Comparison of ENCODE assay signal across 1 cellular context in genomic region chr2:137508739-137509384, GRCh38.
TF ChIP-seq lines count a peak whose summit lies in the region.

No MANE protein-coding gene starts in this region.

TF ChIP-seq in HepG2, 621 proteins besides CTCF, POLR2A, EP300 and RAD21 (continued from another document):
- TF ChIP-seq FOXA1 (IDR thresholded peaks at IDR 0.05) (0 out of 2 replicates have a peak, but pooled peaks have one; percentile 21), FOXA1 (CRISPR knock-in tag; IDR thresholded peaks at IDR 0.05) (no peak), CSRNP1 (CRISPR knock-in tag; IDR thresholded peaks at IDR 0.05) (no peak), BHLHE40 (IDR thresholded peaks at IDR 0.05; ENCODE audit: low read length) (no peak), ZNF747 (CRISPR knock-in tag; IDR thresholded peaks at IDR 0.05; ENCODE audit: borderline replicate concordance) (no peak), ZSCAN12 (CRISPR knock-in tag; IDR thresholded peaks at IDR 0.05) (no peak), SOX5 (CRISPR knock-in tag; IDR thresholded peaks at IDR 0.05; ENCODE audit: borderline replicate concordance) (no peak), ZBTB26 (CRISPR knock-in tag; IDR thresholded peaks at IDR 0.05; ENCODE audit: borderline replicate concordance) (no peak), TBX2 (CRISPR knock-in tag; IDR thresholded peaks at IDR 0.05; ENCODE audit: borderline replicate concordance) (no peak)
- TF ChIP-seq, protein P1, sequence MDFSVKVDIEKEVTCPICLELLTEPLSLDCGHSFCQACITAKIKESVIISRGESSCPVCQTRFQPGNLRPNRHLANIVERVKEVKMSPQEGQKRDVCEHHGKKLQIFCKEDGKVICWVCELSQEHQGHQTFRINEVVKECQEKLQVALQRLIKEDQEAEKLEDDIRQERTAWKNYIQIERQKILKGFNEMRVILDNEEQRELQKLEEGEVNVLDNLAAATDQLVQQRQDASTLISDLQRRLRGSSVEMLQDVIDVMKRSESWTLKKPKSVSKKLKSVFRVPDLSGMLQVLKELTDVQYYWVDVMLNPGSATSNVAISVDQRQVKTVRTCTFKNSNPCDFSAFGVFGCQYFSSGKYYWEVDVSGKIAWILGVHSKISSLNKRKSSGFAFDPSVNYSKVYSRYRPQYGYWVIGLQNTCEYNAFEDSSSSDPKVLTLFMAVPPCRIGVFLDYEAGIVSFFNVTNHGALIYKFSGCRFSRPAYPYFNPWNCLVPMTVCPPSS (IDR thresholded peaks at IDR 0.05) = no peak
- TF ChIP-seq, protein P2, sequence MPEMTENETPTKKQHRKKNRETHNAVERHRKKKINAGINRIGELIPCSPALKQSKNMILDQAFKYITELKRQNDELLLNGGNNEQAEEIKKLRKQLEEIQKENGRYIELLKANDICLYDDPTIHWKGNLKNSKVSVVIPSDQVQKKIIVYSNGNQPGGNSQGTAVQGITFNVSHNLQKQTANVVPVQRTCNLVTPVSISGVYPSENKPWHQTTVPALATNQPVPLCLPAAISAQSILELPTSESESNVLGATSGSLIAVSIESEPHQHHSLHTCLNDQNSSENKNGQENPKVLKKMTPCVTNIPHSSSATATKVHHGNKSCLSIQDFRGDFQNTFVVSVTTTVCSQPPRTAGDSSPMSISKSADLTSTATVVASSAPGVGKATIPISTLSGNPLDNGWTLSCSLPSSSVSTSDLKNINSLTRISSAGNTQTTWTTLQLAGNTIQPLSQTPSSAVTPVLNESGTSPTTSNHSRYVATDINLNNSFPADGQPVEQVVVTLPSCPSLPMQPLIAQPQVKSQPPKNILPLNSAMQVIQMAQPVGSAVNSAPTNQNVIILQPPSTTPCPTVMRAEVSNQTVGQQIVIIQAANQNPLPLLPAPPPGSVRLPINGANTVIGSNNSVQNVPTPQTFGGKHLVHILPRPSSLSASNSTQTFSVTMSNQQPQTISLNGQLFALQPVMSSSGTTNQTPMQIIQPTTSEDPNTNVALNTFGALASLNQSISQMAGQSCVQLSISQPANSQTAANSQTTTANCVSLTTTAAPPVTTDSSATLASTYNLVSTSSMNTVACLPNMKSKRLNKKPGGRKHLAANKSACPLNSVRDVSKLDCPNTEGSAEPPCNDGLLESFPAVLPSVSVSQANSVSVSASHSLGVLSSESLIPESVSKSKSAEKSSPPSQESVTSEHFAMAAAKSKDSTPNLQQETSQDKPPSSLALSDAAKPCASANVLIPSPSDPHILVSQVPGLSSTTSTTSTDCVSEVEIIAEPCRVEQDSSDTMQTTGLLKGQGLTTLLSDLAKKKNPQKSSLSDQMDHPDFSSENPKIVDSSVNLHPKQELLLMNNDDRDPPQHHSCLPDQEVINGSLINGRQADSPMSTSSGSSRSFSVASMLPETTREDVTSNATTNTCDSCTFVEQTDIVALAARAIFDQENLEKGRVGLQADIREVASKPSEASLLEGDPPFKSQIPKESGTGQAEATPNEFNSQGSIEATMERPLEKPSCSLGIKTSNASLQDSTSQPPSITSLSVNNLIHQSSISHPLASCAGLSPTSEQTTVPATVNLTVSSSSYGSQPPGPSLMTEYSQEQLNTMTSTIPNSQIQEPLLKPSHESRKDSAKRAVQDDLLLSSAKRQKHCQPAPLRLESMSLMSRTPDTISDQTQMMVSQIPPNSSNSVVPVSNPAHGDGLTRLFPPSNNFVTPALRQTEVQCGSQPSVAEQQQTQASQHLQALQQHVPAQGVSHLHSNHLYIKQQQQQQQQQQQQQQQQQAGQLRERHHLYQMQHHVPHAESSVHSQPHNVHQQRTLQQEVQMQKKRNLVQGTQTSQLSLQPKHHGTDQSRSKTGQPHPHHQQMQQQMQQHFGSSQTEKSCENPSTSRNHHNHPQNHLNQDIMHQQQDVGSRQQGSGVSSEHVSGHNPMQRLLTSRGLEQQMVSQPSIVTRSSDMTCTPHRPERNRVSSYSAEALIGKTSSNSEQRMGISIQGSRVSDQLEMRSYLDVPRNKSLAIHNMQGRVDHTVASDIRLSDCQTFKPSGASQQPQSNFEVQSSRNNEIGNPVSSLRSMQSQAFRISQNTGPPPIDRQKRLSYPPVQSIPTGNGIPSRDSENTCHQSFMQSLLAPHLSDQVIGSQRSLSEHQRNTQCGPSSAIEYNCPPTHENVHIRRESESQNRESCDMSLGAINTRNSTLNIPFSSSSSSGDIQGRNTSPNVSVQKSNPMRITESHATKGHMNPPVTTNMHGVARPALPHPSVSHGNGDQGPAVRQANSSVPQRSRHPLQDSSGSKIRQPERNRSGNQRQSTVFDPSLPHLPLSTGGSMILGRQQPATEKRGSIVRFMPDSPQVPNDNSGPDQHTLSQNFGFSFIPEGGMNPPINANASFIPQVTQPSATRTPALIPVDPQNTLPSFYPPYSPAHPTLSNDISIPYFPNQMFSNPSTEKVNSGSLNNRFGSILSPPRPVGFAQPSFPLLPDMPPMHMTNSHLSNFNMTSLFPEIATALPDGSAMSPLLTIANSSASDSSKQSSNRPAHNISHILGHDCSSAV (CRISPR knock-in tag; IDR thresholded peaks at IDR 0.05; ENCODE audit: borderline replicate concordance) = no peak
